In genomic region chr22:26643368-26644100, GRCh38 we compare ENCODE assay signal across 1 cellular context.
TF ChIP-seq lines count a peak whose summit lies in the region.

No MANE protein-coding gene starts in this region.

TF ChIP-seq in WTC11, 78 proteins besides CTCF, POLR2A, EP300 and RAD21 (continued from another document):
- TF ChIP-seq ESRRA (CRISPR knock-in tag; IDR thresholded peaks at IDR 0.05; ENCODE audit: borderline replicate concordance) (no peak), NFE2L1 (CRISPR knock-in tag; IDR thresholded peaks at IDR 0.05) (no peak), CREM (CRISPR knock-in tag; IDR thresholded peaks at IDR 0.05) (0 out of 2 replicates have a peak, but pooled peaks have one; percentile 22), CREB1 (CRISPR knock-in tag; IDR thresholded peaks at IDR 0.05) (no peak), STAT6 (CRISPR knock-in tag; conservative IDR thresholded peaks at IDR 0.05; ENCODE audit: low read depth) (no peak)
- TF ChIP-seq, protein P1, sequence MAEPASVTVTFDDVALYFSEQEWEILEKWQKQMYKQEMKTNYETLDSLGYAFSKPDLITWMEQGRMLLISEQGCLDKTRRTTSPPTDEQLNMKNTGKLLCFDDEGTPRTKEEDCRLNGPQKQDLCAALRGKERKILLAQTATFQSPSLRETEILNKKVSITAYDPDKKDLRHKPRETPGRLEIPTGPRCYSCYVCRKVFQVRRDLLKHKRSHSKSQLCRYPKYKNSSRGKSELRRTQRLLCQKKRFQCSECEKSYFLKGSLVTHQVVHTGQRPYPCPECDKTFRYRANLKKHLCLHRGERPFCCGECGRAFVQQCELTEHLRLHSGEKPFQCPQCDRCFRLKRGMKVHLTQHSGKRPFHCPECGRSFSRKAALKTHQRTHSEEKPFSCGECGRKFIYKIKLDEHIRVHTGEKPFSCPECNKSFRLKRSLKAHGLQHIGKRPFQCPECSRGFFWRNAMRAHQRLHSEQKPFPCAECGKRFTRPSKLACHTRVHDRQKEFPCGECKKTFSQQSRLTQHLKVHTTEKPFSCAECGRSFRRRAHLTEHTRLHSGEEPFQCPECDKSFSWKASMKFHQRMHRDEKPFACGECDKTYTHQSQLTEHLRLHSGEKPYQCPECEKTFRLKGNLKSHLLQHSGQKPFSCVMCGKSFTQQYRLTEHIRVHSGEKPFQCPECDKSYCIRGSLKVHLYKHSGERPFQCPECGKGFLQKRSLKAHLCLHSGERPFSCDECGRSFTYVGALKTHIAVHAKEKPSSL (CRISPR knock-in tag; conservative IDR thresholded peaks at IDR 0.05) = no peak
- TF ChIP-seq, protein P2, sequence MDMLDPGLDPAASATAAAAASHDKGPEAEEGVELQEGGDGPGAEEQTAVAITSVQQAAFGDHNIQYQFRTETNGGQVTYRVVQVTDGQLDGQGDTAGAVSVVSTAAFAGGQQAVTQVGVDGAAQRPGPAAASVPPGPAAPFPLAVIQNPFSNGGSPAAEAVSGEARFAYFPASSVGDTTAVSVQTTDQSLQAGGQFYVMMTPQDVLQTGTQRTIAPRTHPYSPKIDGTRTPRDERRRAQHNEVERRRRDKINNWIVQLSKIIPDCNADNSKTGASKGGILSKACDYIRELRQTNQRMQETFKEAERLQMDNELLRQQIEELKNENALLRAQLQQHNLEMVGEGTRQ (CRISPR knock-in tag; IDR thresholded peaks at IDR 0.05) = peak; percentile 76
TF ChIP-seq in WTC11: peak in this region for 3.
